8 cellular contexts compared by ENCODE assay signal in the genomic region with DNA sequence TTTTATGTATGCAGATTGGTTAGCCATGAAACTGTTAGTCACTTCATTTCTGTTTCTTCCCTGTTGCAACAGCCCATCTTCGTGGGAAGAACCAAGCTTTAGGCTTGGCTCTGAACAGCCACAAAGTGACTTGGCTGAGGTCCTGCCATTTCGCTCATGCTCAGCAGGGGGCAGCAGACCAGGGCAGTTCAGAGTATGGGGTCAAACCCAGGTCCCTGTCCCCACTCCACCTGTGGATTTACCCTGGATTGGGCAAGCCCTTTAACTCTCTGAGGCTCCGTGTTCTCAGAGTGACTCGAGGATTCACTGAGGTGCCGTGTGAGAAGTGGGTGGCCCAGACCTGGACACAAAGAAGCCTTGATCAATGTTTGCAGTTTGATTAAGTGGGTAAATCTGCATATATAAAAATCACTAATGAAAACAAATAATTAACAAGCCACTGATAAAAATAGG. TPM values are rescaled to one million over a fixed set of nuclear protein-coding genes. Genes with fewer than 3 reads are reported as not detected.
DNase-seq lines count a peak whose midpoint lies in the region; ATAC-seq and TF ChIP-seq lines count a peak whose summit lies in the region.

No MANE protein-coding gene starts in this region.

- intact Hi-C loops in esophagus squamous epithelium (cut with DNase I): no loop called here

- DNase-seq in NCI-H345 (lab: John Stamatoyannopoulos, UW): peak; percentile 8
- DNase-seq in NCI-H345 treated with DMSO at 0.1 percent for 48 hours (lab: John Stamatoyannopoulos, UW; ENCODE audit: unreplicated experiment): no peak
- peak; percentile 23 for DNase-seq in NCI-H774 (lab: John Stamatoyannopoulos, UW)
- peak; percentile 65 for DNase-seq in activated CD8-positive, alpha-beta memory T cell treated with anti-CD3 and anti-CD28 coated beads, Interleukin-2, amount 10 ng/mL, durations not matched to agents 7 days and 5 days
- no peak for DNase-seq in esophagus squamous epithelium (lab: John Stamatoyannopoulos, UW)
- no peak for DNase-seq in putamen (ENCODE audit: low spot score)
- DNase-seq in mesenteric fat pad (ENCODE audit: low spot score): no peak

- H3K9me3 Mint-ChIP-seq in activated CD8-positive, alpha-beta memory T cell treated with anti-CD3 and anti-CD28 coated beads, Interleukin-2, amount 10 ng/mL, durations not matched to agents 7 days and 5 days (ENCODE audit: low read depth): no peaks in the 10 kb centered on the region

- H3K27me3 Mint-ChIP-seq in activated CD8-positive, alpha-beta memory T cell treated with anti-CD3 and anti-CD28 coated beads, Interleukin-2, amount 10 ng/mL, durations not matched to agents 7 days and 5 days: no peaks in the 10 kb centered on the region

- TF ChIP-seq POLR2A in esophagus squamous epithelium (IDR thresholded peaks at IDR 0.05): no peak

- peaks cover 9% of the 10 kb centered on the region for H3K4me1 Mint-ChIP-seq in activated CD8-positive, alpha-beta memory T cell treated with anti-CD3 and anti-CD28 coated beads, Interleukin-2, amount 10 ng/mL, durations not matched to agents 7 days and 5 days

- H3K9me3 ChIP-seq in esophagus squamous epithelium (no peaks in the 10 kb centered on the region), neutrophil (no peaks in the 10 kb centered on the region)

- H3K36me3 Mint-ChIP-seq in activated CD8-positive, alpha-beta memory T cell treated with anti-CD3 and anti-CD28 coated beads, Interleukin-2, amount 10 ng/mL, durations not matched to agents 7 days and 5 days: peaks cover 27% of the 10 kb centered on the region

- H3K27me3 ChIP-seq in esophagus squamous epithelium: no peaks in the 10 kb centered on the region
- H3K27me3 ChIP-seq in neutrophil: no peaks in the 10 kb centered on the region

- peak; percentile 42 for ATAC-seq in activated CD8-positive, alpha-beta memory T cell treated with anti-CD3 and anti-CD28 coated beads, Interleukin-2, amount 10 ng/mL, durations not matched to agents 7 days and 5 days

- CTCF ChIA-PET in activated CD8-positive, alpha-beta memory T cell treated with anti-CD3 and anti-CD28 coated beads, Interleukin-2, amount 10 ng/mL, durations not matched to agents 7 days and 5 days (lab: Charles Lee): interaction anchor here (0.7 to 5.3 kb wide), 17 partner anchors 8 to 231 kb away, joined by 3 to 42 read pairs (median 4); partner anchors contain the start of gene TP53INP2

- WGBS in esophagus squamous epithelium, 2 donors: 29 to 58% methylated on average over 4 of the region's 5 CpGs

- H3K4me3 ChIP-seq in esophagus squamous epithelium (no peak overlapping the region), neutrophil (ENCODE audit: low read depth in 1 of 2, low read length in 1 of 2) (no peak overlapping the region)

- peak overlapping the region in 1 of 4 donors; percentile 13 for H3K27ac ChIP-seq in esophagus squamous epithelium
- peak overlapping the region; percentile 49 for H3K27ac ChIP-seq in neutrophil

- TF ChIP-seq CTCF in esophagus squamous epithelium (IDR thresholded peaks at IDR 0.05) (peak; percentile 49 to 77 (median 70)), neutrophil (IDR thresholded peaks at IDR 0.05) (peak; percentile 88)

- no peak overlapping the region for H3K27ac Mint-ChIP-seq in activated CD8-positive, alpha-beta memory T cell treated with anti-CD3 and anti-CD28 coated beads, Interleukin-2, amount 10 ng/mL, durations not matched to agents 7 days and 5 days

- peaks cover 28 to 91% (median 43%) of the 10 kb centered on the region in 3 donors for H3K36me3 ChIP-seq in esophagus squamous epithelium
- H3K36me3 ChIP-seq in neutrophil: peaks cover 68% of the 10 kb centered on the region

- no peak overlapping the region for H3K4me3 Mint-ChIP-seq in activated CD8-positive, alpha-beta memory T cell treated with anti-CD3 and anti-CD28 coated beads, Interleukin-2, amount 10 ng/mL, durations not matched to agents 7 days and 5 days

- H3K4me1 ChIP-seq in esophagus squamous epithelium (no peaks in the 10 kb centered on the region), neutrophil (ENCODE audit: control insufficient read depth in 1 of 2, insufficient read depth in 1 of 2, low read depth in 1 of 2, low read length in 1 of 2) (no peaks in the 10 kb centered on the region)

RNA-seq across cellular contexts. Expression of gene MAP1LC3A, which starts 19.8 kb away (rescaled TPM):
- total RNA-seq in activated CD8-positive, alpha-beta memory T cell treated with anti-CD3 and anti-CD28 coated beads, Interleukin-2, amount 10 ng/mL, durations not matched to agents 7 days and 5 days: 1 to 10 TPM; 4.7 to 5.2 TPM
- total RNA-seq in esophagus squamous epithelium: 10 to 100 TPM in 3 of 4 donors, 1 to 10 TPM in 1; 7.5 to 24.6 (median 19.4) TPM
- total RNA-seq in mesenteric fat pad: 48.1 TPM

RNA-seq across cellular contexts. Expression of gene DYNLRB1, which starts 22.5 kb away (rescaled TPM):
- total RNA-seq in activated CD8-positive, alpha-beta memory T cell treated with anti-CD3 and anti-CD28 coated beads, Interleukin-2, amount 10 ng/mL, durations not matched to agents 7 days and 5 days: 10 to 100 TPM; 88.5 to 93.6 TPM
- total RNA-seq in esophagus squamous epithelium (100 to 1,000 TPM in 2 of 4 donors, 10 to 100 TPM in 2; 77.9 to 108 (median 97.2) TPM), mesenteric fat pad (131 TPM)

Comparison
In these comparisons a context has a peak if more than half of its experiments do, and no peak if none do; other contexts are left out.
1. DNase-seq: peak in NCI-H345 (single experiment), NCI-H774 (single experiment) and activated CD8-positive, alpha-beta memory T cell treated with anti-CD3 and anti-CD28 coated beads, Interleukin-2, amount 10 ng/mL, durations not matched to agents 7 days and 5 days (single experiment); none in NCI-H345 treated with DMSO at 0.1 percent for 48 hours (single experiment), esophagus squamous epithelium (single experiment), putamen (single experiment) and mesenteric fat pad (single experiment).